1 cellular context compared by ENCODE assay signal in genomic region chr14:58272589-58273372, GRCh38.
TF ChIP-seq lines count a peak whose summit lies in the region.

No MANE protein-coding gene starts in this region.

TF ChIP-seq in HepG2, 621 proteins besides CTCF, POLR2A, EP300 and RAD21 (continued from another document and continues in another):
- peak; percentile 86 for TF ChIP-seq SAP130 (CRISPR knock-in tag; IDR thresholded peaks at IDR 0.05; ENCODE audit: low read depth)
- TF ChIP-seq, protein P1, sequence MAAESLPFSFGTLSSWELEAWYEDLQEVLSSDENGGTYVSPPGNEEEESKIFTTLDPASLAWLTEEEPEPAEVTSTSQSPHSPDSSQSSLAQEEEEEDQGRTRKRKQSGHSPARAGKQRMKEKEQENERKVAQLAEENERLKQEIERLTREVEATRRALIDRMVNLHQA (CRISPR knock-in tag; IDR thresholded peaks at IDR 0.05) = no peak
- TF ChIP-seq HOMEZ (CRISPR knock-in tag; IDR thresholded peaks at IDR 0.05; ENCODE audit: low read depth) = peak; percentile 94
- no peak for TF ChIP-seq THAP7 (CRISPR knock-in tag; IDR thresholded peaks at IDR 0.05)
- peak; percentile 84 for TF ChIP-seq NCOR1 (IDR thresholded peaks at IDR 0.05; ENCODE audit: borderline replicate concordance, low read length)
- TF ChIP-seq FOXJ3 (CRISPR knock-in tag; IDR thresholded peaks at IDR 0.05; ENCODE audit: borderline replicate concordance) = peak; percentile 79; the same call in 1 of the 2 replicates
- no peak for TF ChIP-seq KAT2B (IDR thresholded peaks at IDR 0.05; ENCODE audit: borderline replicate concordance, low read depth, low read length)
- TF ChIP-seq ZNF615 (CRISPR knock-in tag; IDR thresholded peaks at IDR 0.05; ENCODE audit: borderline replicate concordance) = no peak
- no peak for TF ChIP-seq ZNF891 (CRISPR knock-in tag; IDR thresholded peaks at IDR 0.05)
- no peak for TF ChIP-seq DNMT3B (CRISPR knock-in tag; conservative IDR thresholded peaks at IDR 0.05)
- peak; percentile 49; the same call in 1 of the 2 replicates for TF ChIP-seq HOXA3 (CRISPR knock-in tag; IDR thresholded peaks at IDR 0.05)
- no peak for TF ChIP-seq HOXD1 (CRISPR knock-in tag; IDR thresholded peaks at IDR 0.05)
- no peak for TF ChIP-seq ZNF720 (CRISPR knock-in tag; IDR thresholded peaks at IDR 0.05)
- TF ChIP-seq, protein P2, sequence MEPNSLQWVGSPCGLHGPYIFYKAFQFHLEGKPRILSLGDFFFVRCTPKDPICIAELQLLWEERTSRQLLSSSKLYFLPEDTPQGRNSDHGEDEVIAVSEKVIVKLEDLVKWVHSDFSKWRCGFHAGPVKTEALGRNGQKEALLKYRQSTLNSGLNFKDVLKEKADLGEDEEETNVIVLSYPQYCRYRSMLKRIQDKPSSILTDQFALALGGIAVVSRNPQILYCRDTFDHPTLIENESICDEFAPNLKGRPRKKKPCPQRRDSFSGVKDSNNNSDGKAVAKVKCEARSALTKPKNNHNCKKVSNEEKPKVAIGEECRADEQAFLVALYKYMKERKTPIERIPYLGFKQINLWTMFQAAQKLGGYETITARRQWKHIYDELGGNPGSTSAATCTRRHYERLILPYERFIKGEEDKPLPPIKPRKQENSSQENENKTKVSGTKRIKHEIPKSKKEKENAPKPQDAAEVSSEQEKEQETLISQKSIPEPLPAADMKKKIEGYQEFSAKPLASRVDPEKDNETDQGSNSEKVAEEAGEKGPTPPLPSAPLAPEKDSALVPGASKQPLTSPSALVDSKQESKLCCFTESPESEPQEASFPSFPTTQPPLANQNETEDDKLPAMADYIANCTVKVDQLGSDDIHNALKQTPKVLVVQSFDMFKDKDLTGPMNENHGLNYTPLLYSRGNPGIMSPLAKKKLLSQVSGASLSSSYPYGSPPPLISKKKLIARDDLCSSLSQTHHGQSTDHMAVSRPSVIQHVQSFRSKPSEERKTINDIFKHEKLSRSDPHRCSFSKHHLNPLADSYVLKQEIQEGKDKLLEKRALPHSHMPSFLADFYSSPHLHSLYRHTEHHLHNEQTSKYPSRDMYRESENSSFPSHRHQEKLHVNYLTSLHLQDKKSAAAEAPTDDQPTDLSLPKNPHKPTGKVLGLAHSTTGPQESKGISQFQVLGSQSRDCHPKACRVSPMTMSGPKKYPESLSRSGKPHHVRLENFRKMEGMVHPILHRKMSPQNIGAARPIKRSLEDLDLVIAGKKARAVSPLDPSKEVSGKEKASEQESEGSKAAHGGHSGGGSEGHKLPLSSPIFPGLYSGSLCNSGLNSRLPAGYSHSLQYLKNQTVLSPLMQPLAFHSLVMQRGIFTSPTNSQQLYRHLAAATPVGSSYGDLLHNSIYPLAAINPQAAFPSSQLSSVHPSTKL (CRISPR knock-in tag; IDR thresholded peaks at IDR 0.05) = peak; percentile 83
- no peak for TF ChIP-seq JUN (CRISPR knock-in tag; IDR thresholded peaks at IDR 0.05)
- no peak for TF ChIP-seq ARHGAP35 (CRISPR knock-in tag; IDR thresholded peaks at IDR 0.05; ENCODE audit: borderline replicate concordance)
- no peak for TF ChIP-seq ZNF326 (CRISPR knock-in tag; IDR thresholded peaks at IDR 0.05; ENCODE audit: borderline replicate concordance)
- TF ChIP-seq ZKSCAN1 (IDR thresholded peaks at IDR 0.05; ENCODE audit: low read length) = no peak
- TF ChIP-seq, protein P3, sequence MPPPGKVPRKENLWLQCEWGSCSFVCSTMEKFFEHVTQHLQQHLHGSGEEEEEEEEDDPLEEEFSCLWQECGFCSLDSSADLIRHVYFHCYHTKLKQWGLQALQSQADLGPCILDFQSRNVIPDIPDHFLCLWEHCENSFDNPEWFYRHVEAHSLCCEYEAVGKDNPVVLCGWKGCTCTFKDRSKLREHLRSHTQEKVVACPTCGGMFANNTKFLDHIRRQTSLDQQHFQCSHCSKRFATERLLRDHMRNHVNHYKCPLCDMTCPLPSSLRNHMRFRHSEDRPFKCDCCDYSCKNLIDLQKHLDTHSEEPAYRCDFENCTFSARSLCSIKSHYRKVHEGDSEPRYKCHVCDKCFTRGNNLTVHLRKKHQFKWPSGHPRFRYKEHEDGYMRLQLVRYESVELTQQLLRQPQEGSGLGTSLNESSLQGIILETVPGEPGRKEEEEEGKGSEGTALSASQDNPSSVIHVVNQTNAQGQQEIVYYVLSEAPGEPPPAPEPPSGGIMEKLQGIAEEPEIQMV (CRISPR knock-in tag; IDR thresholded peaks at IDR 0.05; ENCODE audit: low read depth) = no peak
- TF ChIP-seq, protein P4, sequence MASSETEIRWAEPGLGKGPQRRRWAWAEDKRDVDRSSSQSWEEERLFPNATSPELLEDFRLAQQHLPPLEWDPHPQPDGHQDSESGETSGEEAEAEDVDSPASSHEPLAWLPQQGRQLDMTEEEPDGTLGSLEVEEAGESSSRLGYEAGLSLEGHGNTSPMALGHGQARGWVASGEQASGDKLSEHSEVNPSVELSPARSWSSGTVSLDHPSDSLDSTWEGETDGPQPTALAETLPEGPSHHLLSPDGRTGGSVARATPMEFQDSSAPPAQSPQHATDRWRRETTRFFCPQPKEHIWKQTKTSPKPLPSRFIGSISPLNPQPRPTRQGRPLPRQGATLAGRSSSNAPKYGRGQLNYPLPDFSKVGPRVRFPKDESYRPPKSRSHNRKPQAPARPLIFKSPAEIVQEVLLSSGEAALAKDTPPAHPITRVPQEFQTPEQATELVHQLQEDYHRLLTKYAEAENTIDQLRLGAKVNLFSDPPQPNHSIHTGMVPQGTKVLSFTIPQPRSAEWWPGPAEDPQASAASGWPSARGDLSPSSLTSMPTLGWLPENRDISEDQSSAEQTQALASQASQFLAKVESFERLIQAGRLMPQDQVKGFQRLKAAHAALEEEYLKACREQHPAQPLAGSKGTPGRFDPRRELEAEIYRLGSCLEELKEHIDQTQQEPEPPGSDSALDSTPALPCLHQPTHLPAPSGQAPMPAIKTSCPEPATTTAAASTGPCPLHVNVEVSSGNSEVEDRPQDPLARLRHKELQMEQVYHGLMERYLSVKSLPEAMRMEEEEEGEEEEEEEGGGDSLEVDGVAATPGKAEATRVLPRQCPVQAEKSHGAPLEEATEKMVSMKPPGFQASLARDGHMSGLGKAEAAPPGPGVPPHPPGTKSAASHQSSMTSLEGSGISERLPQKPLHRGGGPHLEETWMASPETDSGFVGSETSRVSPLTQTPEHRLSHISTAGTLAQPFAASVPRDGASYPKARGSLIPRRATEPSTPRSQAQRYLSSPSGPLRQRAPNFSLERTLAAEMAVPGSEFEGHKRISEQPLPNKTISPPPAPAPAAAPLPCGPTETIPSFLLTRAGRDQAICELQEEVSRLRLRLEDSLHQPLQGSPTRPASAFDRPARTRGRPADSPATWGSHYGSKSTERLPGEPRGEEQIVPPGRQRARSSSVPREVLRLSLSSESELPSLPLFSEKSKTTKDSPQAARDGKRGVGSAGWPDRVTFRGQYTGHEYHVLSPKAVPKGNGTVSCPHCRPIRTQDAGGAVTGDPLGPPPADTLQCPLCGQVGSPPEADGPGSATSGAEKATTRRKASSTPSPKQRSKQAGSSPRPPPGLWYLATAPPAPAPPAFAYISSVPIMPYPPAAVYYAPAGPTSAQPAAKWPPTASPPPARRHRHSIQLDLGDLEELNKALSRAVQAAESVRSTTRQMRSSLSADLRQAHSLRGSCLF (CRISPR knock-in tag; IDR thresholded peaks at IDR 0.05; ENCODE audit: borderline replicate concordance) = no peak
- no peak for TF ChIP-seq BHLHE40 (IDR thresholded peaks at IDR 0.05; ENCODE audit: low read length)
- TF ChIP-seq, protein P5, sequence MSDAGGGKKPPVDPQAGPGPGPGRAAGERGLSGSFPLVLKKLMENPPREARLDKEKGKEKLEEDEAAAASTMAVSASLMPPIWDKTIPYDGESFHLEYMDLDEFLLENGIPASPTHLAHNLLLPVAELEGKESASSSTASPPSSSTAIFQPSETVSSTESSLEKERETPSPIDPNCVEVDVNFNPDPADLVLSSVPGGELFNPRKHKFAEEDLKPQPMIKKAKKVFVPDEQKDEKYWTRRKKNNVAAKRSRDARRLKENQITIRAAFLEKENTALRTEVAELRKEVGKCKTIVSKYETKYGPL (CRISPR knock-in tag; IDR thresholded peaks at IDR 0.05) = no peak; the same call in 1 of the 2 replicates
- TF ChIP-seq ZNF234 (CRISPR knock-in tag; conservative IDR thresholded peaks at IDR 0.05) = no peak
- TF ChIP-seq SNAPC2 (CRISPR knock-in tag; IDR thresholded peaks at IDR 0.05) = no peak
- TF ChIP-seq DRAP1 (CRISPR knock-in tag; IDR thresholded peaks at IDR 0.05) = peak; percentile 67; the same call in 1 of the 2 replicates
- no peak for TF ChIP-seq ZBTB49 (CRISPR knock-in tag; IDR thresholded peaks at IDR 0.05; ENCODE audit: borderline replicate concordance)
- peak; percentile 91 for TF ChIP-seq KDM6A (CRISPR knock-in tag; IDR thresholded peaks at IDR 0.05; ENCODE audit: low read depth)
- TF ChIP-seq FOXK2 (IDR thresholded peaks at IDR 0.05) = peak; percentile 58
- no peak; the same call in 1 of the 2 replicates for TF ChIP-seq YEATS2 (CRISPR knock-in tag; IDR thresholded peaks at IDR 0.05; ENCODE audit: borderline replicate concordance)
- TF ChIP-seq ZNF34 (CRISPR knock-in tag; IDR thresholded peaks at IDR 0.05; ENCODE audit: borderline replicate concordance) = no peak
- TF ChIP-seq KLF16 (CRISPR knock-in tag; IDR thresholded peaks at IDR 0.05) = peak in 1 of 2 experiments; percentile 55; a peak in 1 of 4 replicates
- no peak for TF ChIP-seq MXD1 (CRISPR knock-in tag; IDR thresholded peaks at IDR 0.05)
- peak; percentile 66 for TF ChIP-seq HMG20A (CRISPR knock-in tag; IDR thresholded peaks at IDR 0.05; ENCODE audit: borderline replicate concordance)
- no peak for TF ChIP-seq ZNF274 (CRISPR knock-in tag; IDR thresholded peaks at IDR 0.05)
- no peak for TF ChIP-seq ZNF432 (CRISPR knock-in tag; IDR thresholded peaks at IDR 0.05; ENCODE audit: borderline replicate concordance)
- no peak for TF ChIP-seq ZBTB44 (CRISPR knock-in tag; IDR thresholded peaks at IDR 0.05)
- TF ChIP-seq ZNF558 (CRISPR knock-in tag; IDR thresholded peaks at IDR 0.05; ENCODE audit: borderline replicate concordance) = no peak
